ENCODE assay signal across 27 cellular contexts in the genomic region with DNA sequence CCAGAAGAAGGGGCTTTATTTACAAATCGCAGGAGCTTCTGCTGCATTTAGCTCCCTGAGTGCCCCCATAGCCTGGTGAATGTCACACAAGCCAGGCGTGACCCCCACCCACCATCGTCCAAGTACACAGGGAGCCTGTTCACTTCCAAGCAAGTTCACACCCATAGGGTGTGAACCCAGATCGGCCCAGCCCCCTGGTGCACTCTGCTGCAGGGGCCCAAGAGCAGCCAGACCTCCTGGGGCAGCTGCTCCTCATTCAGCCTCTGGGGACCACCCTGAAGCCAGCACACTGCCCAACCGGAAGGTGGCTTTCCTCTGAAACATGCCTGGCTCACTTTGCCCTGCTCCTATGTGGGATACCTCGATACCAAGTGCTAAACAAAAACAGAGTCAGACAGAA.
DNase-seq lines count a peak whose midpoint lies in the region; ATAC-seq and TF ChIP-seq lines count a peak whose summit lies in the region.
"Had no signal": no experiment of that assay in that cellular context is flagged by ENCODE, and none has a peak within 500 bp of the region (broad histone marks: within the 10 kb centered on the region; RNA-seq: fewer than 3 reads in every experiment).

No MANE protein-coding gene starts in this region.

- peaks cover 0 to 65% (median 18%) of the 10 kb centered on the region in 3 donors for H3K4me1 ChIP-seq in gastroesophageal sphincter
- peaks cover 56 to 57% of the 10 kb centered on the region in 2 experiments for H3K4me1 ChIP-seq in neutrophil (ENCODE audit: control insufficient read depth in 1 of 2, insufficient read depth in 1 of 2, low read depth in 1 of 2, low read length in 1 of 2)
- peaks cover 5% of the 10 kb centered on the region for H3K4me1 ChIP-seq in upper lobe of right lung
- H3K4me1 ChIP-seq in effector memory CD4-positive, alpha-beta T cell (ENCODE audit: control insufficient read depth, insufficient read depth, low read length, poor library complexity, severe bottlenecking), result peaks cover 24% of the 10 kb centered on the region

- no peak for TF ChIP-seq POLR2A in gastroesophageal sphincter (IDR thresholded peaks at IDR 0.05)

- ATAC-seq in left ventricle myocardium superior, result no peak
- no peak for ATAC-seq in gastroesophageal sphincter
- ATAC-seq in upper lobe of right lung, result no peak
- no peak for ATAC-seq in GM19463 (IDR thresholded peaks at IDR 0.05; ENCODE audit: unreplicated experiment)
- ATAC-seq: activated naive CD4-positive, alpha-beta T cell treated with anti-CD3 and anti-CD28 coated beads, Interleukin-2, amount 50 U/mL, for 72 hours; right cardiac atrium; stimulated activated effector memory CD8-positive, alpha-beta T cell treated with anti-CD3 and anti-CD28 coated beads, Interleukin-12 subunit alpha, Interleukin-12 subunit beta, amount 100 ng/mL, for 72 hours had no signal

- WGBS in gastroesophageal sphincter (ENCODE audit: low coverage in 1 of 2), 2 donors, result 66 to 75% methylated on average over 2 to 3 of the region's 6 CpGs

- H3K4me3 ChIP-seq in gastroesophageal sphincter (no peak overlapping the region), neutrophil (ENCODE audit: low read depth in 1 of 2, low read length in 1 of 2) (no peak overlapping the region), upper lobe of right lung (no peak overlapping the region)
- H3K4me3 ChIP-seq in effector memory CD4-positive, alpha-beta T cell (ENCODE audit: insufficient read depth, low read depth, low read length, poor library complexity, severe bottlenecking), result no peak overlapping the region
- H3K4me3 ChIP-seq: coronary artery, pancreas, PC-9, thoracic aorta had no signal

- H3K27ac ChIP-seq in gastroesophageal sphincter, result peak overlapping the region; percentile 35 to 93 (median 86)
- peak overlapping the region; percentile 96 for H3K27ac ChIP-seq in neutrophil
- no peak overlapping the region for H3K27ac ChIP-seq in upper lobe of right lung
- H3K27ac ChIP-seq in effector memory CD4-positive, alpha-beta T cell (ENCODE audit: insufficient read depth, low read length, poor library complexity, severe bottlenecking), result no peak overlapping the region
- H3K27ac ChIP-seq: coronary artery, PC-9, thoracic aorta had no signal

- H3K36me3 ChIP-seq in gastroesophageal sphincter (peaks cover 0 to 44% of the 10 kb centered on the region in 2 donors), neutrophil (no peaks in the 10 kb centered on the region), upper lobe of right lung (no peaks in the 10 kb centered on the region)
- no peaks in the 10 kb centered on the region for H3K36me3 ChIP-seq in effector memory CD4-positive, alpha-beta T cell (ENCODE audit: control insufficient read depth, insufficient read depth, low read length)
- H3K36me3 ChIP-seq: pancreas, thoracic aorta had no signal

- TF ChIP-seq EP300 in gastroesophageal sphincter (IDR thresholded peaks at IDR 0.05), result no peak

- TF ChIP-seq CTCF in gastroesophageal sphincter (IDR thresholded peaks at IDR 0.05) (no peak), neutrophil (IDR thresholded peaks at IDR 0.05) (no peak), upper lobe of right lung (IDR thresholded peaks at IDR 0.05) (no peak)

- intact Hi-C loops in cardiac septum (cut with DNase I) (no loop called here), left ventricle myocardium superior (cut with micrococcal nuclease) (no loop called here), upper lobe of right lung (cut with DNase I) (no loop called here)

- DNase-seq in cardiac septum (ENCODE audit: low spot score), result peak; percentile 51
- DNase-seq in left ventricle myocardium superior, result no peak
- DNase-seq in upper lobe of right lung, result peak; percentile 46
- no peak for DNase-seq in effector memory CD4-positive, alpha-beta T cell
- DNase-seq in stimulated activated CD4-positive, alpha-beta T cell treated with anti-CD3 and anti-CD28 coated beads, Interleukin-4, amount 100 ng/mL, for 4 hours, result no peak
- DNase-seq: activated B cell treated with CpG ODN at 0.5 μM for 24 hours; activated CD4-positive, alpha-beta T cell treated with anti-CD3 and anti-CD28 coated beads, Interleukin-2, amount 50 U/mL, for 4 hours; DMS53; foreskin fibroblast; HCEC 1CT; naive B cell; NCI-H1092; NCI-H187; NCI-H526 treated with DMSO at 0.1 percent for 48 hours; PC-9; right cardiac atrium; SHP77; stimulated activated CD4-positive, alpha-beta T cell treated with anti-CD3 and anti-CD28 coated beads, Interleukin-12 subunit alpha, Interleukin-12 subunit beta, amount 100 ng/mL, for 4 hours; stimulated activated CD4-positive, alpha-beta T cell treated with anti-CD3 and anti-CD28 coated beads, Interleukin-4, amount 100 ng/mL, for 1 hour had no signal

- H3K9me3 ChIP-seq in gastroesophageal sphincter (no peaks in the 10 kb centered on the region), neutrophil (no peaks in the 10 kb centered on the region), upper lobe of right lung (no peaks in the 10 kb centered on the region)
- H3K9me3 ChIP-seq in effector memory CD4-positive, alpha-beta T cell (ENCODE audit: control insufficient read depth, low read length), result no peaks in the 10 kb centered on the region
- H3K9me3 ChIP-seq: pancreas, thoracic aorta had no signal

- H3K27me3 ChIP-seq in gastroesophageal sphincter (no peaks in the 10 kb centered on the region), neutrophil (no peaks in the 10 kb centered on the region), upper lobe of right lung (no peaks in the 10 kb centered on the region)
- H3K27me3 ChIP-seq in effector memory CD4-positive, alpha-beta T cell (replicated peaks; ENCODE audit: control insufficient read depth, insufficient read depth, low read length, poor library complexity, severe bottlenecking), result no peaks in the 10 kb centered on the region
- H3K27me3 ChIP-seq: pancreas had no signal

Comparison
In these comparisons a context has a peak if more than half of its experiments do, and no peak if none do; other contexts are left out.
1. DNase-seq: peak in cardiac septum (single experiment) and upper lobe of right lung (single experiment); none in left ventricle myocardium superior (single experiment), effector memory CD4-positive, alpha-beta T cell (0 of 3) and stimulated activated CD4-positive, alpha-beta T cell treated with anti-CD3 and anti-CD28 coated beads, Interleukin-4, amount 100 ng/mL, for 4 hours (0 of 2).
2. H3K27ac ChIP-seq: peak in gastroesophageal sphincter (4 of 4) and neutrophil (single experiment); none in upper lobe of right lung (single experiment) and effector memory CD4-positive, alpha-beta T cell (single experiment).